In the genomic region with DNA sequence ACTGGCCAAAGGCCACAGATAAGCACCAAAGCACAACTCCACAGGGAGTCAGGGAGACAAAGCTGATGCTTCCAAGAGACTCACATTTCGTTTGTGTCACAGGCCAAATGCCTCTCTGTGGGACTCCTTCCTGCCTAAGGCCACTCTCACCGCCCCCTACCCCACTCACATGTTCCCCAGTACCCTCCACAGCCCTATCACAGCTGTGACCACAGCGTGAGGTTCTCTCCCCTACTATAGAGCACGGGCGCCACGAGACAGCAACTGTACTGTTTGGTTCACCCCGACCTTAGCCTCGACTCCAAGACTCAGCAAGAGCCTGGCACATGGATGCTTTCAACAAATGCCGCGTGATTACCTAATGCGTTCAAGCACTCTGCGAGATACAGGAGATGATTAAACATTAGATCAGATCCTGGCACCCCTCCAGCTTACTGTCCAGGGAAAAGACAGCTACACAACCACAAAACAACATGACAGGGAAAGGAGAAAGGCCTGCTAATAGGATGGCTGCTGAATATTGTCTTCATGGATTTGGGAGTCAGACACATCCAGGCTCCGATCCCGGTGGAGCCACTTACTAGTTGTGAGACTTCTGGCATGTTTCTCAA, we compare ENCODE assay signal across 1 cellular context.
TF ChIP-seq lines count a peak whose summit lies in the region.

No MANE protein-coding gene starts in this region.

TF ChIP-seq in GM23338, 12 proteins besides CTCF, POLR2A, EP300 and RAD21 (continued from another document):
- TF ChIP-seq ZNF462 (CRISPR knock-in tag; IDR thresholded peaks at IDR 0.05) (no peak), CREB1 (CRISPR knock-in tag; IDR thresholded peaks at IDR 0.05; ENCODE audit: low read depth) (no peak), EZH2phosphoT487 (IDR thresholded peaks at IDR 0.05; ENCODE audit: unreplicated experiment) (no peak), REST (IDR thresholded peaks at IDR 0.05; ENCODE audit: unreplicated experiment) (no peak), ZNF331 (CRISPR knock-in tag; IDR thresholded peaks at IDR 0.05; ENCODE audit: low read depth) (no peak)
